ENCODE assay signal across 33 cellular contexts in the genomic region with DNA sequence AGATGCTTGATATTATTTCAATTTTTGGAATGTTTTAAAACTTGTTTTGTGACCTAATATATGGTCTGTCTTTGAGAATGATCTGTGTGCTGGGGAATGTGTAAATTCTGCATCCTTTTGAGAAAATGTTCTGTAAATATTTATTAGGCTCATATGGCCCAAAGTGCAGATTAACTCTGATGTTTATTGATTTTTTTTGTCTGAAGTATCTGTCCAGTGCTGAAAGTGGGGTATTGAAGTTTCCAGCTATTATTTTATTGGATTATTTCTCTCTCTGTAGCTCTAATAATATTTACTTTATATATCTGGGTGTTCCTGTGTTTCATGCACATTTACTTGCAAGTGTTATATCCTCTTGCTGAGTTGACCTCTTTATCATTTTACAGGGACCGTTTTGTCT.
"Had no signal": no experiment of that assay in that cellular context is flagged by ENCODE, and none has a peak within 500 bp of the region (broad histone marks: within the 10 kb centered on the region; RNA-seq: fewer than 3 reads in every experiment).

No MANE protein-coding gene starts in this region.

- DNase-seq: activated B cell treated with CpG ODN at 0.5 μM for 24 hours; activated CD4-positive, alpha-beta memory T cell treated with anti-CD3 and anti-CD28 coated beads for 36 hours; activated CD4-positive, alpha-beta T cell treated with anti-CD3 and anti-CD28 coated beads for 4 hours; activated CD4-positive, alpha-beta T cell treated with anti-CD3 and anti-CD28 coated beads, Interleukin-2, amount 10 ng/mL, durations not matched to agents 24 days and 14 days; activated CD4-positive, alpha-beta T cell treated with anti-CD3 and anti-CD28 coated beads, Interleukin-2, amount 50 U/mL, for 1 hour; activated CD4-positive, alpha-beta T cell treated with anti-CD3 and anti-CD28 coated beads, Interleukin-2, amount 50 U/mL, for 4 hours; activated CD4-positive, CD25-positive, alpha-beta regulatory T cell treated with anti-CD3 and anti-CD28 coated beads, Interleukin-2, amount 50 U/mL, for 72 hours; activated CD8-positive, alpha-beta memory T cell treated with anti-CD3 and anti-CD28 coated beads, Interleukin-2, amount 50 U/mL, for 4 hours; activated CD8-positive, alpha-beta T cell treated with anti-CD3 and anti-CD28 coated beads for 36 hours; activated effector memory CD4-positive, alpha-beta T cell treated with anti-CD3 and anti-CD28 coated beads, Interleukin-2, amount 50 U/mL, for 16 hours; activated gamma-delta T cell treated with Interleukin-2 at 50 U/mL for 16 hours; activated naive CD4-positive, alpha-beta T cell; activated naive CD4-positive, alpha-beta T cell treated with anti-CD3 and anti-CD28 coated beads for 36 hours; activated naive CD4-positive, alpha-beta T cell treated with anti-CD3 and anti-CD28 coated beads, Interleukin-2, amount 50 U/mL, for 16 hours; activated naive CD8-positive, alpha-beta T cell treated with anti-CD3 and anti-CD28 coated beads for 36 hours; activated T-cell treated with anti-CD3 and anti-CD28 coated beads for 4 hours; activated T-cell treated with anti-CD3 and anti-CD28 coated beads, Interleukin-2, amount 50 U/mL, for 1 hour; activated T-cell treated with anti-CD3 and anti-CD28 coated beads, Interleukin-2, amount 50 U/mL, for 4 hours; activated T-cell treated with anti-CD3 and anti-CD28 coated beads, Interleukin-2, amount 50 U/mL, for 72 hours; adrenal gland; amniotic stem cell; aorta; body of pancreas; brain microvascular endothelial cell; central memory CD4-positive, alpha-beta T cell; T-helper 1 cell; T-helper 2 cell; T-helper 9 cell had no signal

- ATAC-seq: activated CD8-positive, alpha-beta T cell treated with anti-CD3 and anti-CD28 coated beads for 36 hours; activated naive CD4-positive, alpha-beta T cell treated with anti-CD3 and anti-CD28 coated beads, Interleukin-2, amount 50 U/mL, for 72 hours; activated T-cell treated with anti-CD3 and anti-CD28 coated beads, Interleukin-2, amount 50 U/mL, for 4 hours; activated T-cell treated with anti-CD3 and anti-CD28 coated beads, Interleukin-2, amount 50 U/mL, for 72 hours; activated T-helper 17 cell treated with anti-CD3 and anti-CD28 coated beads, Interleukin-2, amount 50 U/mL, for 72 hours; body of pancreas had no signal

- H3K4me1 ChIP-seq: adrenal gland, body of pancreas, breast epithelium had no signal

- FAIRE-seq: astrocyte had no signal

- H3K4me3 ChIP-seq: adrenal gland, body of pancreas, breast epithelium had no signal

- H3K9me3 ChIP-seq: body of pancreas, breast epithelium had no signal

- H3K27ac ChIP-seq: adrenal gland, body of pancreas, brain microvascular endothelial cell, breast epithelium, VCaP had no signal
